In the genomic region with DNA sequence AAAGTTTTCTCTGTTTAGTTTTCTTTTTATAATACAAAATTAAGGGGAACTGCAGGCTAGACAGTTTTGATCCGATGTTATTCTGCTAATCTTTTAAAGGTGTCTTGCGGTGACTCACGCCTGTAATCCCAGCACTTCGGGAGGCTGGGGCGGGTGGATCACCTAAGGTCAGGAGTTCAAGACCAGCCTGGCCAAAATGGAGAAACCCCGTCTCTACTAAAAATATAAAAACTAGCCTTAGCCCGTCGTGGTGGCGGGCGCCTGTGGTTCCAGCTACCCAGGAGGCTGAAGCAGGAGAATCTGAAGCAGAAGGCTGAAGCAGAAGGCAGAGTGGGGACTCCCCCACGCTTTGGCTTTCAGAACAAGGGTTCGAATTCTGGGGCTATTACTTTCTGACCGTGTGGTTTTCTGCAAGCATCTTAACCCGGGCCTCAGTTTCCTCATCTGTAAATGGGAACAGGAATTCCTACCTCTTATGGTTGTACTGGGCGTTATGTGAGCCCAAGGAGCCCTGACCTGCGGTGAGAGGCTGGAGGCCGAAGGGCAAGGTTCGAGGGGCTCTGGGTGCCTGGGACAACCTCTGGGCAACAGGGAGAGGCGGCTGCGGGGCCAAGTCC, we compare ENCODE assay signal across 8 cellular contexts. TPM values are rescaled to one million over a fixed set of nuclear protein-coding genes. Genes with fewer than 3 reads are reported as not detected.
DNase-seq lines count a peak whose midpoint lies in the region; ATAC-seq and TF ChIP-seq lines count a peak whose summit lies in the region.

No MANE protein-coding gene starts in this region.

- DNase-seq in GM12864 (ENCODE audit: low read depth) = no peak
- DNase-seq in RWPE1 (ENCODE audit: low spot score) = no peak
- no peak for DNase-seq in fibroblast of lung (ENCODE audit: low read depth in 2 of 2)
- DNase-seq in posterior vena cava (ENCODE audit: low spot score) = peak; percentile 72
- DNase-seq in KBM-7 = no peak
- DNase-seq in GM20000 (ENCODE audit: low spot score) = no peak
- no peak for DNase-seq in globus pallidus (ENCODE audit: low spot score)

- H3K9ac ChIP-seq in fibroblast of lung (ENCODE audit: insufficient read depth, low read length) = peak overlapping the region; percentile 90

- no peaks in the 10 kb centered on the region for H3K9me3 ChIP-seq in fibroblast of lung (ENCODE audit: control insufficient read depth, insufficient read depth, low read depth, low read length)

- no peaks in the 10 kb centered on the region for H4K20me1 ChIP-seq in fibroblast of lung (ENCODE audit: control insufficient read depth, extremely low read depth, insufficient read depth, low read length)

- intact Hi-C loops in posterior vena cava (cut with DNase I) = no loop called here

- CTCF ChIA-PET in RWPE1 (lab: Yijun Ruan, JAX) = interaction anchor here (0.7 to 2.7 kb wide), 4 partner anchors 72 to 159 kb away, joined by 3 to 13 read pairs (median 4); no protein-coding TSS in a partner anchor

- ATAC-seq in GM21515 (IDR thresholded peaks at IDR 0.05; ENCODE audit: unreplicated experiment) = no peak

- in situ Hi-C loops in KBM-7 (cut with MboI; ENCODE audit: low pct_unique_long_range_greater_than_20kb, low sequenced_read_pairs) = no loop called here

- H3K4me1 ChIP-seq in fibroblast of lung (ENCODE audit: control insufficient read depth, extremely low read depth, insufficient read depth, low read length) = peaks cover 13% of the 10 kb centered on the region

- H3K79me2 ChIP-seq in fibroblast of lung (ENCODE audit: control insufficient read depth, insufficient read depth, low read length) = peaks cover 1% of the 10 kb centered on the region

- no peaks in the 10 kb centered on the region for H3K27me3 ChIP-seq in fibroblast of lung (ENCODE audit: control insufficient read depth, insufficient read depth, low read length)

- peak overlapping the region; percentile 99 for H3K4me2 ChIP-seq in fibroblast of lung (ENCODE audit: extremely low read depth, insufficient read depth, low read length)

- POLR2A ChIA-PET in RWPE1 (lab: Yijun Ruan, JAX; ENCODE audit: low non-redundant PET) = interaction anchor here (0.6 to 0.7 kb wide), 3 partner anchors 163 to 376 kb away, joined by 3 to 4 read pairs (median 3); no protein-coding TSS in a partner anchor

- H2AFZ ChIP-seq in fibroblast of lung (ENCODE audit: low read length) = peak overlapping the region; percentile 89

- peak overlapping the region; percentile 75 for H3K27ac ChIP-seq in RWPE1
- peak overlapping the region; percentile 94 for H3K27ac ChIP-seq in fibroblast of lung (ENCODE audit: insufficient read depth, low read length)

- H3K36me3 ChIP-seq in fibroblast of lung (ENCODE audit: control insufficient read depth, insufficient read depth, low read length) = no peaks in the 10 kb centered on the region

- peak overlapping the region; percentile 65 for H3K4me3 ChIP-seq in GM12864 (ENCODE audit: low read depth, low read length)
- peak overlapping the region; percentile 86 to 90 (median 89) for H3K4me3 ChIP-seq in fibroblast of lung (replicated peaks in 1 of 4; ENCODE audit: control extremely low read depth in 1 of 4, insufficient read depth in 1 of 4, low read depth in 3 of 4, low read length in 4 of 4)

- no peak for TF ChIP-seq CTCF in GM12864 (IDR thresholded peaks at IDR 0.05; ENCODE audit: low read depth, low read length, missing control alignments)
- TF ChIP-seq CTCF in RWPE1 (conservative IDR thresholded peaks at IDR 0.05; ENCODE audit: low read depth) = no peak
- no peak for TF ChIP-seq CTCF in fibroblast of lung (conservative IDR thresholded peaks at IDR 0.05 in 1 of 2, IDR thresholded peaks at IDR 0.05 in 1 of 2; ENCODE audit: low read depth in 1 of 2, low read length in 2 of 2)
- TF ChIP-seq CTCF in GM20000 (IDR thresholded peaks at IDR 0.05; ENCODE audit: extremely low read depth, missing control alignments) = no peak

RNA-seq across cellular contexts. Expression of gene KATNB1, which starts 1.2 kb away (rescaled TPM):
- 11.0 and 15.2 TPM in 2 replicates for total RNA-seq in fibroblast of lung
- polyA plus RNA-seq in fibroblast of lung = 6.7 and 9.5 TPM in 2 replicates
- polyA plus RNA-seq in fibroblast of lung (2012) = 10.3 and 14.8 TPM in 2 replicates
- 21.2 and 28.2 TPM in 2 replicates for polyA minus RNA-seq in fibroblast of lung (ENCODE audit: low replicate concordance)
- total RNA-seq in posterior vena cava = 10 to 100 TPM in 1 of 2 donors, 1 to 10 TPM in 1; 9.1 to 12.8 TPM

RNA-seq across cellular contexts. Expression of gene DRC7, which starts 39.8 kb away (rescaled TPM):
- total RNA-seq in fibroblast of lung = under 0.01 TPM in 1 of 2 replicates, not detected in the other
- not detected in 2 replicates for polyA plus RNA-seq in fibroblast of lung
- not detected in 2 replicates for polyA plus RNA-seq in fibroblast of lung (2012)
- not detected in 2 replicates for polyA minus RNA-seq in fibroblast of lung (ENCODE audit: low replicate concordance)
- not detected for total RNA-seq in posterior vena cava
